8 cellular contexts compared by ENCODE assay signal in genomic region chr13:109608032-109608431, GRCh38.
"Had no signal": no experiment of that assay in that cellular context is flagged by ENCODE, and none has a peak within 500 bp of the region (broad histone marks: within the 10 kb centered on the region; RNA-seq: fewer than 3 reads in every experiment).

No MANE protein-coding gene starts in this region.

- H3K36me3 ChIP-seq: HAP-1 had no signal

- H3K9me3 ChIP-seq: HAP-1 had no signal

- H3K4me1 ChIP-seq: HAP-1 had no signal

- DNase-seq: GM23248, GOT3, H7, H9, HCEC 1CT, HFFc6 had no signal

- H3K9ac ChIP-seq: GM23248 had no signal

- H2AFZ ChIP-seq: GM23248, GM23338 had no signal

- H3K4me3 ChIP-seq: GM23248, GM23338, HAP-1 had no signal

- H3K4me2 ChIP-seq: GM23338 had no signal

- H3K27ac ChIP-seq: GM23248 had no signal
